In genomic region chr9:74598874-74599273, GRCh38 we compare ENCODE assay signal across 39 cellular contexts.
"Had no signal": no experiment of that assay in that cellular context is flagged by ENCODE, and none has a peak within 500 bp of the region (broad histone marks: within the 10 kb centered on the region; RNA-seq: fewer than 3 reads in every experiment).

No MANE protein-coding gene starts in this region.

- ATAC-seq: activated naive CD4-positive, alpha-beta T cell treated with anti-CD3 and anti-CD28 coated beads, Interleukin-2, amount 50 U/mL, for 72 hours; activated naive CD8-positive, alpha-beta T cell treated with anti-CD3 and anti-CD28 coated beads, Interleukin-2, amount 50 U/mL, for 24 hours; activated T-cell treated with anti-CD3 and anti-CD28 coated beads, Interleukin-2, amount 50 U/mL, for 4 hours; activated T-cell treated with anti-CD3 and anti-CD28 coated beads, Interleukin-2, amount 50 U/mL, for 72 hours; activated T-helper 17 cell treated with anti-CD3 and anti-CD28 coated beads, Interleukin-2, amount 50 U/mL, for 72 hours; body of pancreas had no signal

- H3K27ac Mint-ChIP-seq: activated naive CD4-positive, alpha-beta T cell treated with anti-CD3 and anti-CD28 coated beads for 36 hours; activated naive CD4-positive, alpha-beta T cell treated with anti-CD3 and anti-CD28 coated beads, Interleukin-2, amount 10 ng/mL, durations not matched to agents 7 days and 5 days; activated naive CD4-positive, alpha-beta T cell treated with anti-CD3 and anti-CD28 coated beads, Interleukin-2, amount 50 U/mL, for 24 hours; activated naive CD4-positive, alpha-beta T cell treated with anti-CD3 and anti-CD28 coated beads, Interleukin-2, amount 50 U/mL, for 72 hours; activated naive CD8-positive, alpha-beta T cell; activated naive CD8-positive, alpha-beta T cell treated with anti-CD3 and anti-CD28 coated beads for 36 hours; activated naive CD8-positive, alpha-beta T cell treated with anti-CD3 and anti-CD28 coated beads, Interleukin-2, amount 10 ng/mL, durations not matched to agents 7 days and 5 days; activated naive CD8-positive, alpha-beta T cell treated with anti-CD3 and anti-CD28 coated beads, Interleukin-2, amount 50 U/mL, for 24 hours; activated T-cell treated with anti-CD3 and anti-CD28 coated beads, Interleukin-2, amount 50 U/mL, for 24 hours; activated T-cell treated with anti-CD3 and anti-CD28 coated beads, Interleukin-2, amount 50 U/mL, for 72 hours; activated T-helper 1 cell treated with anti-CD3 and anti-CD28 coated beads, Interleukin-12 subunit alpha, Interleukin-12 subunit beta, Interleukin-2, Interleukin-4 antibody, amounts not matched to agents 30 ng/mL and 10 ng/mL and 1 ng/mL, durations not matched to agents 14 hours and 24 hours and 36 hours; activated T-helper 17 cell treated with anti-CD3 and anti-CD28 coated beads, Interleukin-2, amount 50 U/mL, for 72 hours; activated T-helper 2 cell treated with anti-CD3 and anti-CD28 coated beads, Interferon-gamma antibody, Interleukin-2, Interleukin-4, amounts not matched to agents 10 μg/mL and 5 μg/mL and 100 μg/mL, durations not matched to agents 14 hours and 24 hours and 36 hours; brain had no signal

- H3K27ac ChIP-seq: adrenal gland, ascending aorta, body of pancreas, brain microvascular endothelial cell, breast epithelium, cardiac muscle cell had no signal

- H3K27me3 ChIP-seq: adrenal gland, ascending aorta, body of pancreas, brain microvascular endothelial cell, breast epithelium, cardiac muscle cell had no signal

- H3K4me3 ChIP-seq: adrenal gland, ascending aorta, body of pancreas, breast epithelium, cardiac muscle cell had no signal

- FAIRE-seq: astrocyte had no signal

- H3K4me1 Mint-ChIP-seq: activated naive CD4-positive, alpha-beta T cell treated with anti-CD3 and anti-CD28 coated beads, Interleukin-2, amount 10 ng/mL, durations not matched to agents 7 days and 5 days; activated naive CD4-positive, alpha-beta T cell treated with anti-CD3 and anti-CD28 coated beads, Interleukin-2, amount 50 U/mL, for 24 hours; activated naive CD8-positive, alpha-beta T cell treated with anti-CD3 and anti-CD28 coated beads for 36 hours; activated naive CD8-positive, alpha-beta T cell treated with anti-CD3 and anti-CD28 coated beads, Interleukin-2, amount 10 ng/mL, durations not matched to agents 7 days and 5 days; activated naive CD8-positive, alpha-beta T cell treated with anti-CD3 and anti-CD28 coated beads, Interleukin-2, amount 50 U/mL, for 24 hours; activated T-helper 17 cell treated with anti-CD3 and anti-CD28 coated beads, Interleukin-2, amount 50 U/mL, for 72 hours; brain; central memory CD8-positive, alpha-beta T cell had no signal

- H3K9me3 Mint-ChIP-seq: activated naive CD4-positive, alpha-beta T cell treated with anti-CD3 and anti-CD28 coated beads for 36 hours; activated naive CD4-positive, alpha-beta T cell treated with anti-CD3 and anti-CD28 coated beads, Interleukin-2, amount 10 ng/mL, durations not matched to agents 7 days and 5 days; activated naive CD4-positive, alpha-beta T cell treated with anti-CD3 and anti-CD28 coated beads, Interleukin-2, amount 50 U/mL, for 24 hours; activated naive CD4-positive, alpha-beta T cell treated with anti-CD3 and anti-CD28 coated beads, Interleukin-2, amount 50 U/mL, for 72 hours; activated naive CD8-positive, alpha-beta T cell treated with anti-CD3 and anti-CD28 coated beads for 36 hours; activated naive CD8-positive, alpha-beta T cell treated with anti-CD3 and anti-CD28 coated beads, Interleukin-2, amount 10 ng/mL, durations not matched to agents 7 days and 5 days; activated naive CD8-positive, alpha-beta T cell treated with anti-CD3 and anti-CD28 coated beads, Interleukin-2, amount 50 U/mL, for 24 hours; activated T-cell treated with anti-CD3 and anti-CD28 coated beads, Interleukin-2, amount 50 U/mL, for 24 hours; activated T-cell treated with anti-CD3 and anti-CD28 coated beads, Interleukin-2, amount 50 U/mL, for 4 hours; activated T-cell treated with anti-CD3 and anti-CD28 coated beads, Interleukin-2, amount 50 U/mL, for 72 hours; activated T-helper 1 cell treated with anti-CD3 and anti-CD28 coated beads, Interleukin-12 subunit alpha, Interleukin-12 subunit beta, Interleukin-2, Interleukin-4 antibody, amounts not matched to agents 30 ng/mL and 10 ng/mL and 1 ng/mL, durations not matched to agents 14 hours and 24 hours and 36 hours; activated T-helper 17 cell treated with anti-CD3 and anti-CD28 coated beads, Interleukin-2, amount 50 U/mL, for 72 hours; activated T-helper 2 cell treated with anti-CD3 and anti-CD28 coated beads, Interferon-gamma antibody, Interleukin-2, Interleukin-4, amounts not matched to agents 10 μg/mL and 5 μg/mL and 100 μg/mL, durations not matched to agents 14 hours and 24 hours and 36 hours; brain; central memory CD8-positive, alpha-beta T cell had no signal

- H3K36me3 ChIP-seq: adrenal gland, ascending aorta, brain microvascular endothelial cell, breast epithelium, cardiac muscle cell had no signal

- H3K4me3 Mint-ChIP-seq: activated naive CD4-positive, alpha-beta T cell treated with anti-CD3 and anti-CD28 coated beads for 36 hours; activated naive CD4-positive, alpha-beta T cell treated with anti-CD3 and anti-CD28 coated beads, Interleukin-2, amount 10 ng/mL, durations not matched to agents 7 days and 5 days; activated naive CD4-positive, alpha-beta T cell treated with anti-CD3 and anti-CD28 coated beads, Interleukin-2, amount 50 U/mL, for 24 hours; activated naive CD8-positive, alpha-beta T cell; activated naive CD8-positive, alpha-beta T cell treated with anti-CD3 and anti-CD28 coated beads for 36 hours; activated naive CD8-positive, alpha-beta T cell treated with anti-CD3 and anti-CD28 coated beads, Interleukin-2, amount 10 ng/mL, durations not matched to agents 7 days and 5 days; activated naive CD8-positive, alpha-beta T cell treated with anti-CD3 and anti-CD28 coated beads, Interleukin-2, amount 50 U/mL, for 24 hours; activated T-cell treated with anti-CD3 and anti-CD28 coated beads, Interleukin-2, amount 50 U/mL, for 24 hours; activated T-cell treated with anti-CD3 and anti-CD28 coated beads, Interleukin-2, amount 50 U/mL, for 4 hours; activated T-cell treated with anti-CD3 and anti-CD28 coated beads, Interleukin-2, amount 50 U/mL, for 72 hours; activated T-helper 1 cell treated with anti-CD3 and anti-CD28 coated beads, Interleukin-12 subunit alpha, Interleukin-12 subunit beta, Interleukin-2, Interleukin-4 antibody, amounts not matched to agents 30 ng/mL and 10 ng/mL and 1 ng/mL, durations not matched to agents 14 hours and 24 hours and 36 hours; activated T-helper 17 cell treated with anti-CD3 and anti-CD28 coated beads, Interleukin-2, amount 50 U/mL, for 72 hours; brain; central memory CD8-positive, alpha-beta T cell had no signal

- H3K9me3 ChIP-seq: adrenal gland, ascending aorta, body of pancreas, breast epithelium had no signal

- H3K4me1 ChIP-seq: adrenal gland, ascending aorta, body of pancreas, breast epithelium had no signal

- H3K27me3 Mint-ChIP-seq: activated naive CD4-positive, alpha-beta T cell treated with anti-CD3 and anti-CD28 coated beads, Interleukin-2, amount 10 ng/mL, durations not matched to agents 7 days and 5 days; activated naive CD8-positive, alpha-beta T cell; activated naive CD8-positive, alpha-beta T cell treated with anti-CD3 and anti-CD28 coated beads, Interleukin-2, amount 50 U/mL, for 24 hours; activated T-helper 17 cell treated with anti-CD3 and anti-CD28 coated beads, Interleukin-2, amount 50 U/mL, for 72 hours; brain; central memory CD8-positive, alpha-beta T cell had no signal

- DNase-seq: activated effector memory CD4-positive, alpha-beta T cell treated with anti-CD3 and anti-CD28 coated beads, Interleukin-2, amount 50 U/mL, for 16 hours; activated effector memory CD4-positive, alpha-beta T cell treated with Interleukin-2 at 50 U/mL for 16 hours; activated gamma-delta T cell; activated gamma-delta T cell treated with Interleukin-2 at 50 U/mL for 16 hours; activated naive CD4-positive, alpha-beta T cell; activated naive CD4-positive, alpha-beta T cell treated with anti-CD3 and anti-CD28 coated beads for 36 hours; activated naive CD4-positive, alpha-beta T cell treated with anti-CD3 and anti-CD28 coated beads, Interleukin-2, amount 10 ng/mL, durations not matched to agents 7 days and 5 days; activated naive CD4-positive, alpha-beta T cell treated with anti-CD3 and anti-CD28 coated beads, Interleukin-2, amount 50 U/mL, for 16 hours; activated naive CD4-positive, alpha-beta T cell treated with Interleukin-2 at 50 U/mL for 16 hours; activated naive CD8-positive, alpha-beta T cell treated with anti-CD3 and anti-CD28 coated beads for 36 hours; activated naive CD8-positive, alpha-beta T cell treated with anti-CD3 and anti-CD28 coated beads, Interleukin-2, amount 10 ng/mL, durations not matched to agents 7 days and 5 days; activated naive CD8-positive, alpha-beta T cell treated with anti-CD3 and anti-CD28 coated beads, Interleukin-2, amount 50 U/mL, for 24 hours; activated T-cell treated with anti-CD3 and anti-CD28 coated beads, Interleukin-2, amount 50 U/mL, for 1 hour; activated T-cell treated with anti-CD3 and anti-CD28 coated beads, Interleukin-2, amount 50 U/mL, for 24 hours; activated T-cell treated with anti-CD3 and anti-CD28 coated beads, Interleukin-2, amount 50 U/mL, for 4 hours; activated T-cell treated with anti-CD3 and anti-CD28 coated beads, Interleukin-2, amount 50 U/mL, for 48 hours; activated T-cell treated with anti-CD3 and anti-CD28 coated beads, Interleukin-2, amount 50 U/mL, for 72 hours; adrenal gland; amniotic stem cell; amygdala; anterior cingulate cortex; aorta; body of pancreas; brain microvascular endothelial cell; caudate nucleus; central memory CD4-positive, alpha-beta T cell; cerebellar nuclear complex had no signal

- H3K36me3 Mint-ChIP-seq: activated naive CD4-positive, alpha-beta T cell treated with anti-CD3 and anti-CD28 coated beads, Interleukin-2, amount 10 ng/mL, durations not matched to agents 7 days and 5 days; activated naive CD4-positive, alpha-beta T cell treated with anti-CD3 and anti-CD28 coated beads, Interleukin-2, amount 50 U/mL, for 24 hours; activated naive CD4-positive, alpha-beta T cell treated with anti-CD3 and anti-CD28 coated beads, Interleukin-2, amount 50 U/mL, for 72 hours; activated naive CD8-positive, alpha-beta T cell; activated naive CD8-positive, alpha-beta T cell treated with anti-CD3 and anti-CD28 coated beads for 36 hours; activated naive CD8-positive, alpha-beta T cell treated with anti-CD3 and anti-CD28 coated beads, Interleukin-2, amount 10 ng/mL, durations not matched to agents 7 days and 5 days; brain had no signal
